Comparison of ENCODE assay signal across 7 cellular contexts in genomic region chr4:94208268-94208667, GRCh38. TPM values are rescaled to one million over a fixed set of nuclear protein-coding genes. Genes with fewer than 3 reads are reported as not detected.
DNase-seq lines count a peak whose midpoint lies in the region; ATAC-seq and TF ChIP-seq lines count a peak whose summit lies in the region.

No MANE protein-coding gene starts in this region.

- H3K27ac ChIP-seq in HEK293 (ENCODE audit: extremely low read depth, low read depth, low read length) (0 out of 2 replicates have a peak overlapping the region, but pooled peaks have one; percentile 71), foreskin keratinocyte (peak overlapping the region; percentile 91), skin epidermis (peak overlapping the region; percentile 80 to 98 (median 94))

- no peaks in the 10 kb centered on the region for H3K9me3 ChIP-seq in HEK293 (ENCODE audit: control insufficient read depth, insufficient read depth, low read depth, low read length)

- peaks cover 39 to 52% (median 44%) of the 10 kb centered on the region in 3 donors for H3K4me1 Mint-ChIP-seq in T-cell

- peak in 1 of 4 experiments; percentile 8 for ATAC-seq in T-cell (replicated peaks in 1 of 4)
- no peak for ATAC-seq in foreskin keratinocyte

- peaks cover 26% of the 10 kb centered on the region for H3K36me3 Mint-ChIP-seq in T-cell

- H3K4me3 ChIP-seq in HEK293 (ENCODE audit: low read depth, low read length), result peak overlapping the region; percentile 72
- H3K4me3 ChIP-seq in skin epidermis, result peak overlapping the region; percentile 56 to 89 (median 73)

- no peaks in the 10 kb centered on the region for H3K9me3 Mint-ChIP-seq in T-cell

- peaks cover 0 to 5% of the 10 kb centered on the region in 2 donors for H3K27me3 Mint-ChIP-seq in T-cell

- H3K27ac Mint-ChIP-seq in T-cell, result peak overlapping the region; percentile 99

- H3K4me1 ChIP-seq in HEK293 (ENCODE audit: control insufficient read depth, insufficient read depth, low read length) (no peaks in the 10 kb centered on the region), foreskin keratinocyte (peaks cover 13% of the 10 kb centered on the region)

- TF ChIP-seq CTCF in HEK293 (tag by site-specific recombination; IDR thresholded peaks at IDR 0.05) (no peak), foreskin keratinocyte (conservative IDR thresholded peaks at IDR 0.05) (no peak)

- DNase-seq in T-cell (peak in 1 of 34 experiments; percentile 5), foreskin keratinocyte (no peak), NCI-H2081 (lab: John Stamatoyannopoulos, UW) (no peak), NCI-H2171 treated with DMSO at 0.1 percent for 48 hours (lab: John Stamatoyannopoulos, UW) (no peak), NCI-H2081 treated with DMSO at 0.1 percent for 48 hours (lab: John Stamatoyannopoulos, UW) (no peak)

- POLR2A ChIA-PET in HEK293 (lab: Yijun Ruan, JAX) (no interaction called here), T-cell (lab: Charles Lee) (no interaction called here)

- CTCF ChIA-PET in HEK293 (lab: Yijun Ruan, JAX), result no interaction called here
- CTCF ChIA-PET in T-cell (lab: Charles Lee), result no interaction called here

- H3K4me3 Mint-ChIP-seq in T-cell, result peak overlapping the region; percentile 94 to 98 (median 96)

- H3K36me3 ChIP-seq in HEK293 (ENCODE audit: control insufficient read depth in 2 of 2, insufficient read depth in 1 of 2, low read length in 2 of 2), result peaks cover 15 to 47% of the 10 kb centered on the region in 2 experiments

- H3K27me3 ChIP-seq in foreskin keratinocyte, result no peaks in the 10 kb centered on the region

TF ChIP-seq in HEK293, 187 proteins besides CTCF, POLR2A, EP300 and RAD21:
- TF ChIP-seq HOXD13 (CRISPR knock-in tag; IDR thresholded peaks at IDR 0.05; ENCODE audit: borderline replicate concordance) (no peak), ZNF239 (tag by site-specific recombination; IDR thresholded peaks at IDR 0.05) (no peak), BCL11B (tag by site-specific recombination; IDR thresholded peaks at IDR 0.05; ENCODE audit: low read depth) (no peak), IKZF3 (tag by site-specific recombination; IDR thresholded peaks at IDR 0.05) (no peak), ZNF624 (tag by site-specific recombination; IDR thresholded peaks at IDR 0.05) (no peak), ZNF138 (tag by site-specific recombination; IDR thresholded peaks at IDR 0.05; ENCODE audit: borderline replicate concordance) (no peak), ZNF645 (tag by site-specific recombination; IDR thresholded peaks at IDR 0.05) (no peak), ZNF292 (tag by site-specific recombination; IDR thresholded peaks at IDR 0.05; ENCODE audit: borderline replicate concordance, low read depth) (no peak), ZNF362 (tag by site-specific recombination; IDR thresholded peaks at IDR 0.05) (no peak), KLF10 (tag by site-specific recombination; IDR thresholded peaks at IDR 0.05) (no peak), ZNF518A (tag by site-specific recombination; conservative IDR thresholded peaks at IDR 0.05; ENCODE audit: low read depth) (no peak)

RNA-seq across cellular contexts. Expression of gene SMARCAD1, which starts 0.6 kb away (rescaled TPM):
- total RNA-seq in T-cell (10 to 100 TPM; 17.1 to 22.9 (median 20.0) TPM), foreskin keratinocyte (25.1 and 27.8 TPM in 2 replicates)
- 5.6 and 6.0 TPM in 2 replicates for polyA plus RNA-seq in foreskin keratinocyte
